ENCODE assay signal across 10 cellular contexts in the genomic region with DNA sequence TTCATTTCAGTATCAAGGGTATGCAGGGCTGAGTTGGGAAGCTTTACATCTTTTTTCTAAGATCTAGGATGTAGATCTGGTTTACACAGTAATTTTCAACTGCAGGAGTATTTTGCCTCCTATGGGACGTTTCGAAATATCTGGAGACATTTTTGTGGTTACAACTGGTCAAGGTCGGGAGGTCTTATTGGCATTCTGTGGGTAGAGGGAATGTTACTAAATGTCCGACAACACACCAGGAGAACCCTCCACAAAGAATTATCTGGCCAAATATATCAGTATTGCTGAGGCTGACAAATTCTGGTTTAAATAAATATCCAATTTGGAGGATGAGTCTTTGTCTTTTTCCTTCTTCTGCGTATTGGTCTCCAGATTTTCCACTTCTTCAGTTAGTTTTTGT. TPM values are rescaled to one million over a fixed set of nuclear protein-coding genes. Genes with fewer than 3 reads are reported as not detected.
DNase-seq lines count a peak whose midpoint lies in the region; TF ChIP-seq lines count a peak whose summit lies in the region.
"Not testable (repeated sequence)": the region's sequence is repeated elsewhere in the genome, so short reads cannot be mapped to it uniquely, and the experiment has no call there.
"Had no signal": no experiment of that assay in that cellular context is flagged by ENCODE, and none has a peak within 500 bp of the region (broad histone marks: within the 10 kb centered on the region; RNA-seq: fewer than 3 reads in every experiment).

No MANE protein-coding gene starts in this region.

- not testable (repeated sequence) for H3K4me3 ChIP-seq in SJCRH30

- H3K9me3 Mint-ChIP-seq in MCF 10A (ENCODE audit: unreplicated experiment) = not testable (repeated sequence)

- not testable (repeated sequence) for TF ChIP-seq CTCF in MCF 10A (IDR thresholded peaks at IDR 0.05; ENCODE audit: unreplicated experiment)

- H3K27me3 Mint-ChIP-seq in MCF 10A (ENCODE audit: insufficient read depth, unreplicated experiment) = peaks cover 19% of the 10 kb centered on the region

- not testable (repeated sequence) for H3K9me3 ChIP-seq in SJCRH30 (replicated peaks)

- H3K27me3 ChIP-seq in SJCRH30 = not testable (repeated sequence)

- not testable (repeated sequence) for H3K4me1 ChIP-seq in SJCRH30

- not testable (repeated sequence) for H3K36me3 Mint-ChIP-seq in MCF 10A (ENCODE audit: insufficient read depth, unreplicated experiment)

- BruUV-seq in MCF 10A (replicated peaks; lab: Mats Ljungman, UMichigan) = not testable (repeated sequence)

- not testable (repeated sequence) for H3K4me3 Mint-ChIP-seq in MCF 10A (ENCODE audit: unreplicated experiment)

- CTCF ChIA-PET in MCF 10A (lab: Yijun Ruan, JAX) = not testable (repeated sequence)

- not testable (repeated sequence) for H3K27ac ChIP-seq in SJCRH30

- not testable (repeated sequence) for H3K27ac Mint-ChIP-seq in MCF 10A (ENCODE audit: low read depth, unreplicated experiment)

- POLR2A ChIA-PET in MCF 10A (lab: Yijun Ruan, JAX) = not testable (repeated sequence)

- intact Hi-C loops in MCF 10A (cut with micrococcal nuclease) = not testable (repeated sequence)

- peak; percentile 63 for DNase-seq in A172 (ENCODE audit: low spot score)
- peak; percentile 60 for DNase-seq in Daoy (ENCODE audit: low read depth)
- peak; percentile 46 for DNase-seq in HT1080 (ENCODE audit: low read depth)
- DNase-seq in SJCRH30 = peak; percentile 5 to 23
- peak; percentile 62 for DNase-seq in MCF 10A (ENCODE audit: unreplicated experiment)
- DNase-seq in fibroblast of peridontal ligament (ENCODE audit: extremely low read depth) = peak; percentile 71
- DNase-seq in myocyte (ENCODE audit: low read depth) = peak; percentile 46
- peak; percentile 46 for DNase-seq in smooth muscle cell of the brain vasculature (ENCODE audit: low read depth, low spot score)

- H3K4me1 Mint-ChIP-seq in MCF 10A (ENCODE audit: insufficient read depth, unreplicated experiment) = not testable (repeated sequence)

- not testable (repeated sequence) for H3K36me3 ChIP-seq in SJCRH30

RNA-seq across cellular contexts. Expression of a gene that starts 1.9 kb away (rescaled TPM):
- 0.40 TPM in 1 of 2 replicates, not detected in the other for total RNA-seq in A172 (2014; rRNA removed; shearing (Covaris generic))
- total RNA-seq in Daoy (2014; rRNA removed; shearing (Covaris generic)) = not detected in 2 replicates
- total RNA-seq in HT1080 (2014; rRNA removed; shearing (Covaris generic)) = 0.07 TPM in 1 of 2 replicates, not detected in the other
- polyA plus RNA-seq in HT1080 (2015; cell fraction: cytosol; rRNA removed) = not detected in 2 replicates
- polyA plus RNA-seq in HT1080 (2015; cell fraction: nucleus; rRNA removed) = not detected in 2 replicates
- total RNA-seq in SJCRH30 (2014; rRNA removed; shearing (Covaris generic)) = not detected in 2 replicates
- total RNA-seq in MCF 10A (2022) (0.21 TPM in 1 of 2 replicates, not detected in the other), myocyte (not detected in 2 replicates)
- polyA plus RNA-seq in myocyte (2012) = 0.08 TPM
- total RNA-seq: Right ventricle myocardium superior had no signal
- polyA plus RNA-seq: SK-N-SH had no signal

RNA-seq across cellular contexts. Expression of a gene that starts 54.0 kb away (rescaled TPM):
- total RNA-seq in A172 (2014; rRNA removed; shearing (Covaris generic)) = not detected in 2 replicates
- 1.5 TPM in 1 of 2 replicates, not detected in the other for total RNA-seq in Daoy (2014; rRNA removed; shearing (Covaris generic))
- total RNA-seq in HT1080 (2014; rRNA removed; shearing (Covaris generic)) = 0.06 and 0.17 TPM in 2 replicates
- polyA plus RNA-seq in HT1080 (2015; cell fraction: cytosol; rRNA removed) = not detected in 2 replicates
- 0.46 TPM in 1 of 2 replicates, not detected in the other for polyA plus RNA-seq in HT1080 (2015; cell fraction: nucleus; rRNA removed)
- not detected in 2 replicates for total RNA-seq in SJCRH30 (2014; rRNA removed; shearing (Covaris generic))
- total RNA-seq in MCF 10A (2022) = 0.59 and 0.61 TPM in 2 replicates
- not detected in 2 replicates for total RNA-seq in myocyte
- 1.0 TPM for polyA plus RNA-seq in myocyte (2012)
- total RNA-seq: Right ventricle myocardium superior had no signal
- polyA plus RNA-seq: SK-N-SH had no signal

Comparison
In these comparisons a context has a peak if more than half of its experiments do, and no peak if none do; other contexts are left out.
1. DNase-seq: peak in every context shown above with its lines; median percentile 71 in fibroblast of peridontal ligament; 63 in A172; 62 in MCF 10A; 60 in Daoy; 46 in HT1080; 46 in myocyte; 46 in smooth muscle cell of the brain vasculature; 14 in SJCRH30.